In the genomic region with DNA sequence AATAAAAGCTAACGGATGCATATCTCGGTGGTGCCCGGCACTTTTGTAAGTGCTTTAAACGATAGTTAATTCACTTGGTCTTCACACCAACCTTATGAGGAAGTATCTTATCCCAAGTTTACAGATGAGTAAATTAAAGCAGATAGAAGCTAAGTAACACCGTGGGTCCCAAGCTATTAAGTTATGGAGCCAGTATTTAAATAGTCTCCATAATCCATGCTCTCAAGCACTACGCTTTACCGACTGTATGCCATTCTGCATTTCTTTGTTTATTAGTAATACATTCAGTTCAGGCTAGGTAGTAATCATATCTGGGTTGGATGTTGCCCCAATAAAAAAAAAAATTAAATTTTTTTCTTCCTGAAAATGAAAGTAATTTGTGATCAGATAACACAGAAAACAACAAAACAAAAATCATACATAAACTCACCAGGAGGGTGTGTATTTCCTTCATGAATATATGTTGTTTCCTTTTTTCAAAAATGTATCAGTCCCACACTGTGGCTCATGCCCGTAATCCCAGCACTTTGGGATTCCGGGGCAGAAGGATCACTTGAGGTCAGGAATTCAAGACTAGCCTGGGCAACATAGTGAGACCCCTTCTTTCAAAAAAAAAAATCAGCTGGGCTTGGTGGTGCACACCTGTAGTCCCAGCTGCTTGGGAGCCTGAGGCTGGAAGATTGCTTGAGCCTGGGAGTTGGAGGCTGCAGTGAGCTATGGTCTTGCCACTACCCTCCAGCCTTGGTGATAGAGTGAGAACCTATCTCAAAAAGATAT, we compare ENCODE assay signal across 8 cellular contexts. TPM values are rescaled to one million over a fixed set of nuclear protein-coding genes. Genes with fewer than 3 reads are reported as not detected.
A peak's percentile ranks its signal among the peaks of the same experiment; 100 is the strongest.
DNase-seq lines count a peak whose midpoint lies in the region; ATAC-seq and TF ChIP-seq lines count a peak whose summit lies in the region.

No MANE protein-coding gene starts in this region.

- H3K9me3 ChIP-seq in thyroid gland = no peaks in the 10 kb centered on the region

- H3K27ac ChIP-seq in thyroid gland = peak overlapping the region in 1 of 3 donors; percentile 99

- H3K9me3 Mint-ChIP-seq in activated naive CD4-positive, alpha-beta T cell treated with anti-CD3 and anti-CD28 coated beads for 36 hours = peaks cover 10% of the 10 kb centered on the region
- peaks cover 5% of the 10 kb centered on the region for H3K9me3 Mint-ChIP-seq in activated T-cell treated with anti-CD3 and anti-CD28 coated beads, Interleukin-2, amount 50 U/mL, for 4 hours
- peaks cover 0 to 5% (median 0%) of the 10 kb centered on the region in 6 donors for H3K9me3 Mint-ChIP-seq in immature natural killer cell

- WGBS in thyroid gland, 2 donors = 34 to 35% methylated on average over 9 of the region's 9 CpGs

- no peak for TF ChIP-seq CTCF in thyroid gland (IDR thresholded peaks at IDR 0.05)

- H3K27me3 ChIP-seq in thyroid gland = no peaks in the 10 kb centered on the region

- H3K27ac Mint-ChIP-seq in activated naive CD4-positive, alpha-beta T cell treated with anti-CD3 and anti-CD28 coated beads for 36 hours = peak overlapping the region; percentile 96
- peak overlapping the region; percentile 88 to 98 (median 92) for H3K27ac Mint-ChIP-seq in immature natural killer cell

- intact Hi-C loops in activated naive CD4-positive, alpha-beta T cell treated with anti-CD3 and anti-CD28 coated beads for 36 hours (cut with micrococcal nuclease) = loop anchor here (1.0 to 5.0 kb wide), 6 partner anchors 38 to 331 kb away; partner anchors contain the start of gene KLRG1
- intact Hi-C loops in thyroid gland (cut with DNase I) = no loop called here

- no peaks in the 10 kb centered on the region for H3K36me3 ChIP-seq in thyroid gland

- H3K4me3 ChIP-seq in thyroid gland (replicated peaks in 1 of 3) = peak overlapping the region in 2 of 3 donors; percentile 65 to 70

- H3K4me1 ChIP-seq in thyroid gland = peaks cover 9 to 14% of the 10 kb centered on the region in 2 donors

- H3K36me3 Mint-ChIP-seq in activated naive CD4-positive, alpha-beta T cell treated with anti-CD3 and anti-CD28 coated beads for 36 hours (ENCODE audit: low read depth) = peaks cover 19% of the 10 kb centered on the region
- peaks cover 11% of the 10 kb centered on the region for H3K36me3 Mint-ChIP-seq in activated T-cell treated with anti-CD3 and anti-CD28 coated beads, Interleukin-2, amount 50 U/mL, for 4 hours (ENCODE audit: insufficient read depth)
- peaks cover 0 to 5% (median 4%) of the 10 kb centered on the region in 3 donors for H3K36me3 Mint-ChIP-seq in immature natural killer cell

- DNase-seq in activated naive CD4-positive, alpha-beta T cell treated with anti-CD3 and anti-CD28 coated beads for 36 hours = no peak
- DNase-seq in activated naive CD4-positive, alpha-beta T cell treated with Interleukin-2 at 50 U/mL for 16 hours = no peak
- no peak for DNase-seq in activated T-cell treated with anti-CD3 and anti-CD28 coated beads, Interleukin-2, amount 50 U/mL, for 4 hours
- DNase-seq in immature natural killer cell = peak; percentile 45 to 62 (median 49)
- no peak for DNase-seq in thyroid gland
- DNase-seq in HK-2 (ENCODE audit: unreplicated experiment) = no peak
- DNase-seq in anterior cingulate cortex (lab: John Stamatoyannopoulos, UW) = no peak

- peaks cover 58% of the 10 kb centered on the region for H3K4me1 Mint-ChIP-seq in activated naive CD4-positive, alpha-beta T cell treated with anti-CD3 and anti-CD28 coated beads for 36 hours (ENCODE audit: low read depth)
- H3K4me1 Mint-ChIP-seq in activated T-cell treated with anti-CD3 and anti-CD28 coated beads, Interleukin-2, amount 50 U/mL, for 4 hours (ENCODE audit: low read depth) = peaks cover 71% of the 10 kb centered on the region
- peaks cover 79 to 88% of the 10 kb centered on the region in 2 donors for H3K4me1 Mint-ChIP-seq in immature natural killer cell

- TF ChIP-seq POLR2A in thyroid gland (IDR thresholded peaks at IDR 0.05) = no peak

- peak overlapping the region; percentile 99 for H3K4me3 Mint-ChIP-seq in activated naive CD4-positive, alpha-beta T cell treated with anti-CD3 and anti-CD28 coated beads for 36 hours
- peak overlapping the region; percentile 96 for H3K4me3 Mint-ChIP-seq in activated T-cell treated with anti-CD3 and anti-CD28 coated beads, Interleukin-2, amount 50 U/mL, for 4 hours
- H3K4me3 Mint-ChIP-seq in immature natural killer cell = peak overlapping the region; percentile 89 to 97 (median 92)

- H3K27me3 Mint-ChIP-seq in activated naive CD4-positive, alpha-beta T cell treated with anti-CD3 and anti-CD28 coated beads for 36 hours (ENCODE audit: low read depth) = no peaks in the 10 kb centered on the region
- H3K27me3 Mint-ChIP-seq in activated T-cell treated with anti-CD3 and anti-CD28 coated beads, Interleukin-2, amount 50 U/mL, for 4 hours (ENCODE audit: low read depth) = no peaks in the 10 kb centered on the region
- H3K27me3 Mint-ChIP-seq in immature natural killer cell (ENCODE audit: low read depth in 3 of 3) = peaks cover 0 to 18% (median 2%) of the 10 kb centered on the region in 3 donors

- ATAC-seq in activated T-cell treated with anti-CD3 and anti-CD28 coated beads, Interleukin-2, amount 50 U/mL, for 4 hours = no peak
- ATAC-seq in GM18873 (IDR thresholded peaks at IDR 0.05; ENCODE audit: low FRiP score, unreplicated experiment) = no peak

- CTCF ChIA-PET in activated naive CD4-positive, alpha-beta T cell treated with anti-CD3 and anti-CD28 coated beads for 36 hours (lab: Charles Lee) = interaction anchor here (0.6 to 8.7 kb wide), 27 partner anchors 10 to 753 kb away, joined by 3 to 191 read pairs (median 5); no protein-coding TSS in a partner anchor

RNA-seq across cellular contexts. Expression of gene M6PR, which starts 1.4 kb away (rescaled TPM):
- total RNA-seq in activated naive CD4-positive, alpha-beta T cell treated with anti-CD3 and anti-CD28 coated beads for 36 hours = 100 to 1,000 TPM; 139 to 140 TPM
- total RNA-seq in activated T-cell treated with anti-CD3 and anti-CD28 coated beads, Interleukin-2, amount 50 U/mL, for 4 hours = 100 to 1,000 TPM; 192 to 217 (median 203) TPM
- polyA plus RNA-seq in immature natural killer cell = 100 to 1,000 TPM; 285 to 435 (median 395) TPM
- total RNA-seq in thyroid gland = 100 to 1,000 TPM; 112 to 158 (median 136) TPM

RNA-seq across cellular contexts. Expression of gene PHC1, which starts 36.6 kb away (rescaled TPM):
- 10 to 100 TPM; 24.4 to 26.5 TPM for total RNA-seq in activated naive CD4-positive, alpha-beta T cell treated with anti-CD3 and anti-CD28 coated beads for 36 hours
- total RNA-seq in activated T-cell treated with anti-CD3 and anti-CD28 coated beads, Interleukin-2, amount 50 U/mL, for 4 hours = 10 to 100 TPM; 10.3 to 15.5 (median 12.1) TPM
- 10 to 100 TPM in 1 of 3 donors, 1 to 10 TPM in 2; 3.7 to 22.0 (median 7.1) TPM for polyA plus RNA-seq in immature natural killer cell
- 10 to 100 TPM; 51.7 to 71.2 (median 67.3) TPM for total RNA-seq in thyroid gland

RNA-seq across cellular contexts. Expression of gene KLRG1, which starts 38.5 kb away (rescaled TPM):
- 1 to 10 TPM; 3.9 to 5.2 TPM for total RNA-seq in activated naive CD4-positive, alpha-beta T cell treated with anti-CD3 and anti-CD28 coated beads for 36 hours
- total RNA-seq in activated T-cell treated with anti-CD3 and anti-CD28 coated beads, Interleukin-2, amount 50 U/mL, for 4 hours = 1 to 10 TPM; 2.3 to 7.6 (median 5.4) TPM
- 100 to 1,000 TPM; 183 to 569 (median 308) TPM for polyA plus RNA-seq in immature natural killer cell
- total RNA-seq in thyroid gland = 1 to 10 TPM; 1.1 to 4.3 (median 3.0) TPM

Comparison
In these comparisons a context has a peak if more than half of its experiments do, and no peak if none do; other contexts are left out.
1. DNase-seq: peak in immature natural killer cell (3 of 3); none in activated naive CD4-positive, alpha-beta T cell treated with anti-CD3 and anti-CD28 coated beads for 36 hours (single experiment), activated naive CD4-positive, alpha-beta T cell treated with Interleukin-2 at 50 U/mL for 16 hours (single experiment), activated T-cell treated with anti-CD3 and anti-CD28 coated beads, Interleukin-2, amount 50 U/mL, for 4 hours (single experiment), thyroid gland (0 of 2), HK-2 (single experiment) and anterior cingulate cortex (0 of 58).
2. Peak in every context shown above with its lines, with median percentiles within 50 percentile points of each other: H3K4me3 Mint-ChIP-seq.